24 cellular contexts compared by ENCODE assay signal in genomic region chr7:140004672-140005071, GRCh38.
"Had no signal": no experiment of that assay in that cellular context is flagged by ENCODE, and none has a peak within 500 bp of the region (broad histone marks: within the 10 kb centered on the region; RNA-seq: fewer than 3 reads in every experiment).

No MANE protein-coding gene starts in this region.

- ATAC-seq: effector memory CD8-positive, alpha-beta T cell; gastroesophageal sphincter; natural killer cell treated with Interleukin-12 subunit alpha and Interleukin-12 subunit beta and Interleukin-15 and Interleukin-18, amount 100 ng/mL, for 72 hours; sciatic nerve; T-cell had no signal

- H3K4me1 ChIP-seq: gastroesophageal sphincter, prostate gland, thyroid gland, upper lobe of left lung had no signal

- H3K27ac ChIP-seq: brain microvascular endothelial cell, gastroesophageal sphincter, hepatocyte, ovary, prostate gland, stomach, thyroid gland, upper lobe of left lung, VCaP had no signal

- DNase-seq: activated naive CD4-positive, alpha-beta T cell treated with anti-CD3 and anti-CD28 coated beads for 36 hours; activated naive CD8-positive, alpha-beta T cell treated with anti-CD3 and anti-CD28 coated beads, Interleukin-2, amount 10 ng/mL, durations not matched to agents 7 days and 5 days; cortex of kidney; kidney; ovary; retina; stimulated activated CD4-positive, alpha-beta T cell treated with anti-CD3 and anti-CD28 coated beads, Interleukin-4, amount 100 ng/mL, for 4 hours; stimulated activated naive B cell treated with anti-CD40 and anti-IgM and Interleukin-4, amounts not matched to agents 10 μg/mL and 1 μg/mL and 100 μg/mL, for 72 hours; T-cell; thyroid gland; upper lobe of left lung had no signal

- H3K27me3 Mint-ChIP-seq: activated naive CD8-positive, alpha-beta T cell treated with anti-CD3 and anti-CD28 coated beads, Interleukin-2, amount 10 ng/mL, durations not matched to agents 7 days and 5 days; natural killer cell treated with Interleukin-12 subunit alpha and Interleukin-12 subunit beta and Interleukin-15 and Interleukin-18, amount 100 ng/mL, for 72 hours; stimulated activated naive B cell treated with anti-CD40 and anti-IgM and Interleukin-4, amounts not matched to agents 10 μg/mL and 1 μg/mL and 100 μg/mL, for 72 hours; T-cell had no signal

- H3K9me3 Mint-ChIP-seq: activated naive CD4-positive, alpha-beta T cell treated with anti-CD3 and anti-CD28 coated beads for 36 hours; activated naive CD8-positive, alpha-beta T cell treated with anti-CD3 and anti-CD28 coated beads, Interleukin-2, amount 10 ng/mL, durations not matched to agents 7 days and 5 days; activated T-cell treated with anti-CD3 and anti-CD28 coated beads, Interleukin-2, amount 50 U/mL, for 72 hours; effector memory CD8-positive, alpha-beta T cell; natural killer cell treated with Interleukin-12 subunit alpha and Interleukin-12 subunit beta and Interleukin-15 and Interleukin-18, amount 100 ng/mL, for 72 hours; stimulated activated naive B cell treated with anti-CD40 and anti-IgM and Interleukin-4, amounts not matched to agents 10 μg/mL and 1 μg/mL and 100 μg/mL, for 72 hours; T-cell; T-helper 2 cell treated with Interferon-gamma antibody and Interleukin-4, amounts not matched to agents 5 μg/mL and 100 μg/mL, for 36 hours had no signal

- H3K36me3 Mint-ChIP-seq: activated naive CD8-positive, alpha-beta T cell treated with anti-CD3 and anti-CD28 coated beads, Interleukin-2, amount 10 ng/mL, durations not matched to agents 7 days and 5 days; T-cell had no signal

- H3K27ac Mint-ChIP-seq: activated naive CD4-positive, alpha-beta T cell treated with anti-CD3 and anti-CD28 coated beads for 36 hours; activated naive CD8-positive, alpha-beta T cell treated with anti-CD3 and anti-CD28 coated beads, Interleukin-2, amount 10 ng/mL, durations not matched to agents 7 days and 5 days; activated T-cell treated with anti-CD3 and anti-CD28 coated beads, Interleukin-2, amount 50 U/mL, for 72 hours; stimulated activated naive B cell treated with anti-CD40 and anti-IgM and Interleukin-4, amounts not matched to agents 10 μg/mL and 1 μg/mL and 100 μg/mL, for 72 hours; T-cell; T-helper 2 cell treated with Interferon-gamma antibody and Interleukin-4, amounts not matched to agents 5 μg/mL and 100 μg/mL, for 36 hours had no signal

- H3K4me3 ChIP-seq: gastroesophageal sphincter, hepatocyte, ovary, prostate gland, stomach, thyroid gland, upper lobe of left lung had no signal

- H3K27me3 ChIP-seq: brain microvascular endothelial cell, gastroesophageal sphincter, hepatocyte, ovary, stomach, thyroid gland, upper lobe of left lung had no signal

- FAIRE-seq: astrocyte, kidney, small intestine had no signal

- H3K4me2 ChIP-seq: hepatocyte had no signal

- H3K9me3 ChIP-seq: gastroesophageal sphincter, ovary, prostate gland, stomach, thyroid gland, upper lobe of left lung had no signal

- H3K4me3 Mint-ChIP-seq: activated naive CD4-positive, alpha-beta T cell treated with anti-CD3 and anti-CD28 coated beads for 36 hours; activated naive CD8-positive, alpha-beta T cell treated with anti-CD3 and anti-CD28 coated beads, Interleukin-2, amount 10 ng/mL, durations not matched to agents 7 days and 5 days; activated T-cell treated with anti-CD3 and anti-CD28 coated beads, Interleukin-2, amount 50 U/mL, for 72 hours; effector memory CD8-positive, alpha-beta T cell; natural killer cell treated with Interleukin-12 subunit alpha and Interleukin-12 subunit beta and Interleukin-15 and Interleukin-18, amount 100 ng/mL, for 72 hours; stimulated activated naive B cell treated with anti-CD40 and anti-IgM and Interleukin-4, amounts not matched to agents 10 μg/mL and 1 μg/mL and 100 μg/mL, for 72 hours; T-cell; T-helper 2 cell treated with Interferon-gamma antibody and Interleukin-4, amounts not matched to agents 5 μg/mL and 100 μg/mL, for 36 hours had no signal

- H2AFZ ChIP-seq: hepatocyte had no signal

- H3K36me3 ChIP-seq: brain microvascular endothelial cell, gastroesophageal sphincter, ovary, prostate gland, thyroid gland had no signal

- H3K4me1 Mint-ChIP-seq: activated naive CD8-positive, alpha-beta T cell treated with anti-CD3 and anti-CD28 coated beads, Interleukin-2, amount 10 ng/mL, durations not matched to agents 7 days and 5 days; T-cell had no signal

- H3K79me2 ChIP-seq: hepatocyte had no signal
